1 cellular context compared by ENCODE assay signal in genomic region chr12:93762059-93762719, GRCh38.
TF ChIP-seq lines count a peak whose summit lies in the region.

No MANE protein-coding gene starts in this region.

TF ChIP-seq in K562, 482 proteins besides CTCF, POLR2A, EP300 and RAD21 (continued from another document):
- TF ChIP-seq SOX6 (IDR thresholded peaks at IDR 0.05) (0 out of 2 replicates have a peak, but pooled peaks have one; percentile 33), KAT8 (IDR thresholded peaks at IDR 0.05; ENCODE audit: low read depth) (no peak), ARID3A (IDR thresholded peaks at IDR 0.05; ENCODE audit: borderline replicate concordance, low read depth, low read length) (0 out of 2 replicates have a peak, but pooled peaks have one; percentile 30), NR2C2 (CRISPR knock-in tag; IDR thresholded peaks at IDR 0.05) (no peak), NR2C2 (tag; IDR thresholded peaks at IDR 0.05) (peak; percentile 47), ETV5 (CRISPR knock-in tag; IDR thresholded peaks at IDR 0.05; ENCODE audit: low read depth) (no peak), FOXA3 (CRISPR knock-in tag; conservative IDR thresholded peaks at IDR 0.05 in 1 of 2, IDR thresholded peaks at IDR 0.05 in 1 of 2) (peak; percentile 26 to 74; a peak in 3 of 4 replicates), IRF9 (tag; IDR thresholded peaks at IDR 0.05) (peak; percentile 6; the same call in 1 of the 2 replicates), SMARCA4 (IDR thresholded peaks at IDR 0.05) (peak; percentile 33; the same call in 1 of the 2 replicates), TCF3 (CRISPR knock-in tag; IDR thresholded peaks at IDR 0.05) (peak; percentile 24; the same call in 1 of the 2 replicates), ZNF655 (CRISPR knock-in tag; IDR thresholded peaks at IDR 0.05) (no peak), DMBX1 (CRISPR knock-in tag; IDR thresholded peaks at IDR 0.05; ENCODE audit: borderline replicate concordance) (peak; percentile 34; the same call in 1 of the 2 replicates), CCAR2 (IDR thresholded peaks at IDR 0.05; ENCODE audit: low read depth, low read length) (no peak), ZNF212 (CRISPR knock-in tag; IDR thresholded peaks at IDR 0.05) (no peak), CEBPG (CRISPR knock-in tag; IDR thresholded peaks at IDR 0.05) (peak; percentile 94), CEBPG (tag; conservative IDR thresholded peaks at IDR 0.05 in 1 of 2, IDR thresholded peaks at IDR 0.05 in 1 of 2) (peak; percentile 55 to 92), MGA (IDR thresholded peaks at IDR 0.05) (no peak), ZBTB9 (CRISPR knock-in tag; IDR thresholded peaks at IDR 0.05) (peak; percentile 31; the same call in 1 of the 2 replicates), EP400 (IDR thresholded peaks at IDR 0.05) (peak; percentile 42; the same call in 1 of the 2 replicates)
TF ChIP-seq in K562: peak in this region for 41.
